Comparison of ENCODE assay signal across 17 cellular contexts in the genomic region with DNA sequence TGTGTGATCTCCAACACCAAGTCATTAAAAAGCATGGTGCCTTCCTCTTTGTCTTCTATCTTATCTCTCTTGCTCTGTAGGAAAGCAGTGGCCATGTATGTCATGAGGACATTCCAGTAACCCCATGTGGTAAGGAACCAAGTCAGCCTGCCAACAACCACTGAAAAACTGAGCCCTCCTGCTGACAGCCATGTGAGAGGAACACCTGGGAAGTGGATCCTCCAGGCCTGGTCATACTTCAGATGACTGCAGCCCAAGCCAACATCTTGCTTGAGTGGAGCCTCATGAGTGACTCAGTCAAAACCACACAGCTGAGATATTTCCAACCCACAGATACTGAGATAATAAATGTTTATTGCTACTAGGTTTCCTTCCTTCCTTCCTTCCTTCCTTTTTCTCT.
DNase-seq lines count a peak whose midpoint lies in the region; ATAC-seq and TF ChIP-seq lines count a peak whose summit lies in the region.
"Had no signal": no experiment of that assay in that cellular context is flagged by ENCODE, and none has a peak within 500 bp of the region (broad histone marks: within the 10 kb centered on the region; RNA-seq: fewer than 3 reads in every experiment).

No MANE protein-coding gene starts in this region.

- H3K4me1 ChIP-seq in sigmoid colon, result no peaks in the 10 kb centered on the region
- H3K4me1 ChIP-seq: A549, right atrium auricular region had no signal

- ATAC-seq in GM18520 (IDR thresholded peaks at IDR 0.05; ENCODE audit: unreplicated experiment), result no peak
- ATAC-seq in HG03139 (IDR thresholded peaks at IDR 0.05; ENCODE audit: unreplicated experiment), result no peak
- ATAC-seq: A549; activated CD8-positive, alpha-beta T cell treated with anti-CD3 and anti-CD28 coated beads, Interleukin-2, amount 10 ng/mL, durations not matched to agents 7 days and 5 days had no signal

- DNase-seq in NCI-H146 (lab: John Stamatoyannopoulos, UW) (peak; percentile 15), NCI-H146 treated with DMSO at 0.1 percent for 48 hours (lab: John Stamatoyannopoulos, UW; ENCODE audit: unreplicated experiment) (no peak), NCI-H226 (peak; percentile 64), epithelial cell of proximal tubule (ENCODE audit: low read depth) (peak; percentile 61), smooth muscle cell of the brain vasculature (ENCODE audit: low read depth, low spot score) (peak; percentile 33), sigmoid colon (no peak)
- DNase-seq: activated CD8-positive, alpha-beta T cell treated with anti-CD3 and anti-CD28 coated beads, Interleukin-2, amount 10 ng/mL, durations not matched to agents 7 days and 5 days; activated naive CD8-positive, alpha-beta T cell treated with anti-CD3 and anti-CD28 coated beads for 36 hours; effector CD4-positive, alpha-beta T cell; hippocampal formation; NCI-H1436 treated with DMSO at 0.1 percent for 48 hours; NK-92 treated with Interleukin-12 subunit alpha and Interleukin-12 subunit beta, amount 100 ng/mL, for 24 hours had no signal

- no peak for TF ChIP-seq POLR2A in sigmoid colon (IDR thresholded peaks at IDR 0.05)

- H3K4me3 ChIP-seq in epithelial cell of proximal tubule (ENCODE audit: low read depth, low read length) (no peak overlapping the region), sigmoid colon (no peak overlapping the region)
- H3K4me3 ChIP-seq: A549, right atrium auricular region, thoracic aorta had no signal

- TF ChIP-seq EP300 in sigmoid colon (IDR thresholded peaks at IDR 0.05), result no peak

- no peaks in the 10 kb centered on the region for H3K9me3 ChIP-seq in sigmoid colon
- H3K9me3 ChIP-seq: A549, right atrium auricular region, thoracic aorta had no signal

- TF ChIP-seq CTCF in epithelial cell of proximal tubule (conservative IDR thresholded peaks at IDR 0.05; ENCODE audit: low read depth, low read length) (no peak), sigmoid colon (IDR thresholded peaks at IDR 0.05) (no peak)

- no peaks in the 10 kb centered on the region for H3K27me3 ChIP-seq in sigmoid colon
- H3K27me3 ChIP-seq: right atrium auricular region had no signal

- no peaks in the 10 kb centered on the region for H3K36me3 ChIP-seq in sigmoid colon
- H3K36me3 ChIP-seq: right atrium auricular region, thoracic aorta had no signal

- intact Hi-C loops in sigmoid colon (cut with DNase I), result no loop called here

- no peak overlapping the region for H3K27ac ChIP-seq in sigmoid colon
- H3K27ac ChIP-seq: A549, right atrium auricular region, thoracic aorta had no signal

Comparison
In these comparisons a context has a peak if more than half of its experiments do, and no peak if none do; other contexts are left out.
1. DNase-seq: peak in NCI-H146 (single experiment), NCI-H226 (single experiment), epithelial cell of proximal tubule (single experiment) and smooth muscle cell of the brain vasculature (single experiment); none in NCI-H146 treated with DMSO at 0.1 percent for 48 hours (single experiment) and sigmoid colon (single experiment).